5 cellular contexts compared by ENCODE assay signal in genomic region chr7:139611556-139611955, GRCh38.
DNase-seq lines count a peak whose midpoint lies in the region; ATAC-seq, FAIRE-seq and TF ChIP-seq lines count a peak whose summit lies in the region.
"Not testable (repeated sequence)": the region's sequence is repeated elsewhere in the genome, so short reads cannot be mapped to it uniquely, and the experiment has no call there.

No MANE protein-coding gene starts in this region.

- in situ Hi-C loops in K562 (cut with MboI) = not testable (repeated sequence)
- in situ Hi-C loops in HepG2 (cut with HindIII; ENCODE audit: extremely low pct_ligation_motif_present, low pct_unique_long_range_greater_than_20kb) = loop anchor here (10.0 kb wide), 1 partner anchor 393 kb away; no protein-coding TSS in a partner anchor

- H3K4me1 ChIP-seq in HEK293 (ENCODE audit: control insufficient read depth, insufficient read depth, low read length); K562 (replicated peaks in 1 of 2; ENCODE audit: control insufficient read depth in 2 of 2, insufficient read depth in 2 of 2, low read length in 2 of 2); HepG2 (ENCODE audit: insufficient read depth, low read length): not testable (repeated sequence)

- BruUV-seq in K562 (replicated peaks; lab: Mats Ljungman, UMichigan); HepG2 (replicated peaks; lab: Mats Ljungman, UMichigan): not testable (repeated sequence)

- 42% methylated on average over 2 of the region's 2 CpGs for WGBS in K562 (ENCODE audit: insufficient coverage, low coverage, missing lambda C conversion rate)
- 93% methylated on average over 2 of the region's 2 CpGs for WGBS in HepG2 (ENCODE audit: low lambda C conversion rate)

- not testable (repeated sequence) for H4K20me1 ChIP-seq in K562 (replicated peaks; ENCODE audit: control insufficient read depth, insufficient read depth, low read length); HepG2 (ENCODE audit: insufficient read depth, low read length)

- not testable (repeated sequence) for TF ChIP-seq EP300 in K562 (IDR thresholded peaks at IDR 0.05; ENCODE audit: low read length); HepG2 (IDR thresholded peaks at IDR 0.05; ENCODE audit: low read depth in 2 of 2, low read length in 2 of 2); HepG2 (CRISPR knock-in tag; IDR thresholded peaks at IDR 0.05; ENCODE audit: borderline replicate concordance)

- H3K79me2 ChIP-seq in K562 (ENCODE audit: control insufficient read depth, insufficient read depth, low read length); HepG2 (ENCODE audit: insufficient read depth, low read length): not testable (repeated sequence)

- H2AFZ ChIP-seq in K562 (ENCODE audit: low read depth, low read length); HepG2 (ENCODE audit: low read length): not testable (repeated sequence)

- POLR2A ChIA-PET in HEK293 (lab: Yijun Ruan, JAX); WTC11 (lab: Charles Lee); K562 (lab: Yijun Ruan, JAX); HepG2 (lab: Yijun Ruan, JAX): not testable (repeated sequence)

- not testable (repeated sequence) for H3K4me3 Mint-ChIP-seq in WTC11

- intact Hi-C loops in K562 (cut with micrococcal nuclease); HepG2 (cut with micrococcal nuclease; ENCODE audit: unreplicated experiment): not testable (repeated sequence)

- not testable (repeated sequence) for ATAC-seq in WTC11, K562, HepG2

- not testable (repeated sequence) for H3K9me1 ChIP-seq in K562 (ENCODE audit: control insufficient read depth, insufficient read depth, low read length)

- H3K4me3 ChIP-seq in HEK293 (ENCODE audit: low read depth, low read length); K562; HepG2 (replicated peaks in 1 of 3; ENCODE audit: insufficient read depth in 1 of 3, low read depth in 2 of 3, low read length in 3 of 3): not testable (repeated sequence)

- not testable (repeated sequence) for H3K4me2 ChIP-seq in K562 (ENCODE audit: insufficient read depth, low read length); HepG2 (ENCODE audit: low read depth, low read length)

- CTCF ChIA-PET in HEK293 (lab: Yijun Ruan, JAX) (interaction anchor here (1.2 to 1.4 kb wide), 2 partner anchors 10 to 364 kb away, joined by 3 to 4 read pairs; no protein-coding TSS in a partner anchor), WTC11 (lab: Charles Lee) (interaction anchor here (3.4 kb wide), 1 partner anchor 10 kb away, joined by 31 read pairs; no protein-coding TSS in a partner anchor)
- CTCF ChIA-PET in K562 (lab: Yijun Ruan, JAX; ENCODE audit: low intra/inter-chr PET ratio); HepG2 (lab: Yijun Ruan, JAX; ENCODE audit: low intra/inter-chr PET ratio, low total read pairs): not testable (repeated sequence)

- peaks cover 20% of the 10 kb centered on the region for H3K4me1 Mint-ChIP-seq in WTC11

- peaks cover 0 to 58% of the 10 kb centered on the region in 2 experiments; a peak in 2 of 3 replicates for H3K36me3 ChIP-seq in HEK293 (ENCODE audit: control insufficient read depth in 2 of 2, insufficient read depth in 1 of 2, low read length in 2 of 2)
- H3K36me3 ChIP-seq in K562 (ENCODE audit: control insufficient read depth, insufficient read depth, low read length) = not testable (repeated sequence)
- H3K36me3 ChIP-seq in HepG2 (replicated peaks in 1 of 2; ENCODE audit: control insufficient read depth in 1 of 2, insufficient read depth in 2 of 2, low read length in 2 of 2) = peaks cover 18 to 66% of the 10 kb centered on the region in 2 experiments; a peak in 4 of 5 replicates

- DNase-seq in WTC11 (ENCODE audit: low spot score); K562 (ENCODE audit: extremely low read depth in 1 of 4, low spot score in 3 of 4); HepG2 (ENCODE audit: low spot score): not testable (repeated sequence)
- peak; percentile 15 for DNase-seq in activated CD8-positive, alpha-beta memory T cell treated with anti-CD3 and anti-CD28 coated beads, Interleukin-2, amount 50 U/mL, for 48 hours

- not testable (repeated sequence) for H3K27me3 ChIP-seq in K562 (ENCODE audit: control insufficient read depth in 2 of 2, insufficient read depth in 2 of 2, low read length in 2 of 2); HepG2 (ENCODE audit: control insufficient read depth in 1 of 2, insufficient read depth in 2 of 2, low read length in 2 of 2)

- not testable (repeated sequence) for H3K27ac Mint-ChIP-seq in WTC11

- FAIRE-seq in K562 (lab: Jason Lieb, UNC); HepG2 (lab: Jason Lieb, UNC): not testable (repeated sequence)

- H3K27me3 Mint-ChIP-seq in WTC11 (ENCODE audit: low read depth) = not testable (repeated sequence)

- not testable (repeated sequence) for H3K27ac ChIP-seq in HEK293 (ENCODE audit: extremely low read depth, low read depth, low read length); K562 (ENCODE audit: extremely low read depth, low read depth, low read length); HepG2 (ENCODE audit: extremely low read length, insufficient read depth, low read length)

- H3K36me3 Mint-ChIP-seq in WTC11 = not testable (repeated sequence)

- TF ChIP-seq CTCF in HEK293 (tag by site-specific recombination; IDR thresholded peaks at IDR 0.05); WTC11 (IDR thresholded peaks at IDR 0.05); K562 (IDR thresholded peaks at IDR 0.05 in 2 of 3, conservative IDR thresholded peaks at IDR 0.05 in 1 of 3; ENCODE audit: insufficient read depth in 2 of 3, low read depth in 1 of 3, low read length in 3 of 3); HepG2 (CRISPR knock-in tag; IDR thresholded peaks at IDR 0.05): not testable (repeated sequence)

- not testable (repeated sequence) for H3K9me3 Mint-ChIP-seq in WTC11

- not testable (repeated sequence) for TF ChIP-seq RAD21 in K562 (CRISPR knock-in tag; conservative IDR thresholded peaks at IDR 0.05 in 1 of 2, IDR thresholded peaks at IDR 0.05 in 1 of 2); HepG2 (CRISPR knock-in tag; IDR thresholded peaks at IDR 0.05)

- TF ChIP-seq POLR2A in K562 (conservative IDR thresholded peaks at IDR 0.05); HepG2 (IDR thresholded peaks at IDR 0.05; ENCODE audit: insufficient read depth in 1 of 2, low read depth in 2 of 2, low read length in 2 of 2): not testable (repeated sequence)

- not testable (repeated sequence) for H3K9ac ChIP-seq in K562 (ENCODE audit: insufficient read depth in 1 of 2, low read depth in 2 of 2, low read length in 2 of 2); HepG2 (ENCODE audit: insufficient read depth, low read depth, low read length)

- H3K9me3 ChIP-seq in HEK293 (ENCODE audit: control insufficient read depth, insufficient read depth, low read depth, low read length); K562 (replicated peaks; ENCODE audit: control insufficient read depth, insufficient read depth, low read depth, low read length); HepG2 (ENCODE audit: low read length): not testable (repeated sequence)

TF ChIP-seq in HEK293, 187 proteins besides CTCF, POLR2A, EP300 and RAD21:
- 0 out of 2 replicates have a peak, but pooled peaks have one; percentile 18 for TF ChIP-seq ZNF121 (tag by site-specific recombination; IDR thresholded peaks at IDR 0.05)

TF ChIP-seq in WTC11, 78 proteins besides CTCF, POLR2A, EP300 and RAD21:
- peak; percentile 64 for TF ChIP-seq ZNF121 (CRISPR knock-in tag; IDR thresholded peaks at IDR 0.05)

TF ChIP-seq in K562, 482 proteins besides CTCF, POLR2A, EP300 and RAD21:
- peak; percentile 90 for TF ChIP-seq ZNF121 (CRISPR knock-in tag; conservative IDR thresholded peaks at IDR 0.05)

TF ChIP-seq in HepG2, 621 proteins besides CTCF, POLR2A, EP300 and RAD21:
- peak; percentile 44; the same call in 1 of the 2 replicates for TF ChIP-seq ZNF121 (CRISPR knock-in tag; IDR thresholded peaks at IDR 0.05)
TF ChIP-seq in HepG2: peak in this region for 1; not testable (repeated sequence) for 620.
